In genomic region chr7:47458057-47458456, GRCh38 we compare ENCODE assay signal across 12 cellular contexts.
A peak's percentile ranks its signal among the peaks of the same experiment; 100 is the strongest.
DNase-seq lines count a peak whose midpoint lies in the region; ATAC-seq, FAIRE-seq and TF ChIP-seq lines count a peak whose summit lies in the region.
"Had no signal": no experiment of that assay in that cellular context is flagged by ENCODE, and none has a peak within 500 bp of the region (broad histone marks: within the 10 kb centered on the region; RNA-seq: fewer than 3 reads in every experiment).

No MANE protein-coding gene starts in this region.

- H3K4me3 ChIP-seq in AG04450 (ENCODE audit: low read depth, low read length) (no peak overlapping the region), endothelial cell of umbilical vein (replicated peaks in 1 of 3; ENCODE audit: insufficient read depth in 1 of 3, low read depth in 1 of 3, low read length in 3 of 3) (no peak overlapping the region)
- H3K4me3 ChIP-seq: BLaER1 had no signal

- H3K9me1 ChIP-seq in endothelial cell of umbilical vein (replicated peaks; ENCODE audit: control insufficient read depth, extremely low read depth, insufficient read depth, low read length) = no peaks in the 10 kb centered on the region

- H3K9me3 ChIP-seq in AG04450 (ENCODE audit: control insufficient read depth, insufficient read depth, low read length) (peaks cover 3% of the 10 kb centered on the region; the same call in 1 of the 2 replicates), endothelial cell of umbilical vein (replicated peaks; ENCODE audit: control insufficient read depth, insufficient read depth, low read length) (no peaks in the 10 kb centered on the region)
- no peaks in the 10 kb centered on the region for H3K9me3 ChIP-seq in CD4-positive, alpha-beta T cell (ENCODE audit: control insufficient read depth, low read length)
- H3K9me3 ChIP-seq: BLaER1 had no signal

- H3K27me3 Mint-ChIP-seq in mesothelial cell of epicardium (ENCODE audit: low read depth) = no peaks in the 10 kb centered on the region
- no peaks in the 10 kb centered on the region for H3K27me3 Mint-ChIP-seq in natural killer cell treated with Interleukin-12 subunit alpha and Interleukin-12 subunit beta and Interleukin-15 and Interleukin-18, amount 100 ng/mL, for 72 hours
- H3K27me3 Mint-ChIP-seq in CD4-positive, alpha-beta T cell = no peaks in the 10 kb centered on the region

- ATAC-seq in natural killer cell treated with Interleukin-12 subunit alpha and Interleukin-12 subunit beta and Interleukin-15 and Interleukin-18, amount 100 ng/mL, for 72 hours = no peak
- no peak for ATAC-seq in CD4-positive, alpha-beta T cell (ENCODE audit: poor library complexity)
- ATAC-seq: WTC11 had no signal

- no peak overlapping the region for H2AFZ ChIP-seq in endothelial cell of umbilical vein (ENCODE audit: low read depth, low read length)

- H3K4me3 Mint-ChIP-seq in mesothelial cell of epicardium = no peak overlapping the region
- no peak overlapping the region for H3K4me3 Mint-ChIP-seq in natural killer cell treated with Interleukin-12 subunit alpha and Interleukin-12 subunit beta and Interleukin-15 and Interleukin-18, amount 100 ng/mL, for 72 hours
- H3K4me3 Mint-ChIP-seq in CD4-positive, alpha-beta T cell = no peak overlapping the region
- H3K4me3 Mint-ChIP-seq: WTC11 had no signal

- dilution Hi-C loops in endothelial cell of umbilical vein (cut with MboI; ENCODE audit: extremely low pct_ligation_motif_present, low sequenced_read_pairs) = no loop called here

- FAIRE-seq in endothelial cell of umbilical vein (lab: Jason Lieb, UNC) = peak; percentile 87

- peak overlapping the region; percentile 22 for H3K27ac Mint-ChIP-seq in mesothelial cell of epicardium
- no peak overlapping the region for H3K27ac Mint-ChIP-seq in natural killer cell treated with Interleukin-12 subunit alpha and Interleukin-12 subunit beta and Interleukin-15 and Interleukin-18, amount 100 ng/mL, for 72 hours
- H3K27ac Mint-ChIP-seq in CD4-positive, alpha-beta T cell = no peak overlapping the region
- H3K27ac Mint-ChIP-seq: WTC11 had no signal

- POLR2A ChIA-PET in AG04450 (lab: Yijun Ruan, JAX) = interaction anchor here (0.7 to 1.8 kb wide), 6 partner anchors 8 to 114 kb away, joined by 3 to 11 read pairs (median 4); no protein-coding TSS in a partner anchor
- POLR2A ChIA-PET in endothelial cell of umbilical vein (lab: Charles Lee) = no interaction called here
- POLR2A ChIA-PET in CD4-positive, alpha-beta T cell (lab: Charles Lee) = no interaction called here

- TF ChIP-seq CTCF in AG04450 (IDR thresholded peaks at IDR 0.05; ENCODE audit: low read depth, low read length) (no peak), endothelial cell of umbilical vein (IDR thresholded peaks at IDR 0.05; ENCODE audit: extremely low read depth in 1 of 2, insufficient read depth in 1 of 2, low read depth in 1 of 2, low read length in 2 of 2) (no peak), mesothelial cell of epicardium (IDR thresholded peaks at IDR 0.05; ENCODE audit: unreplicated experiment) (no peak)
- TF ChIP-seq CTCF in CD4-positive, alpha-beta T cell (IDR thresholded peaks at IDR 0.05) = no peak

- H3K9ac ChIP-seq in endothelial cell of umbilical vein (replicated peaks; ENCODE audit: extremely low read depth, insufficient read depth, low read length) = no peak overlapping the region
- H3K9ac ChIP-seq: BLaER1 had no signal

- H3K79me2 ChIP-seq in endothelial cell of umbilical vein (ENCODE audit: control insufficient read depth, insufficient read depth, low read length) = no peaks in the 10 kb centered on the region

- peak overlapping the region; percentile 5 for H3K4me2 ChIP-seq in endothelial cell of umbilical vein (ENCODE audit: insufficient read depth, low read length)
- H3K4me2 ChIP-seq: BLaER1 had no signal

- intact Hi-C loops in endothelial cell of umbilical vein (cut with micrococcal nuclease) = loop anchor here (1.0 to 10.0 kb wide), 2 partner anchors 24 to 627 kb away; partner anchors contain the start of gene UPP1
- intact Hi-C loops in CD4-positive, alpha-beta T cell (cut with DNase I, micrococcal nuclease) = no loop called here

- H3K36me3 Mint-ChIP-seq in mesothelial cell of epicardium = no peaks in the 10 kb centered on the region
- no peaks in the 10 kb centered on the region for H3K36me3 Mint-ChIP-seq in natural killer cell treated with Interleukin-12 subunit alpha and Interleukin-12 subunit beta and Interleukin-15 and Interleukin-18, amount 100 ng/mL, for 72 hours
- no peaks in the 10 kb centered on the region for H3K36me3 Mint-ChIP-seq in CD4-positive, alpha-beta T cell (ENCODE audit: low read depth)
- H3K36me3 Mint-ChIP-seq: WTC11 had no signal

- H3K4me1 Mint-ChIP-seq in mesothelial cell of epicardium = peaks cover 56% of the 10 kb centered on the region
- peaks cover 0 to 9% of the 10 kb centered on the region in 2 donors for H3K4me1 Mint-ChIP-seq in natural killer cell treated with Interleukin-12 subunit alpha and Interleukin-12 subunit beta and Interleukin-15 and Interleukin-18, amount 100 ng/mL, for 72 hours (ENCODE audit: low read depth in 2 of 2)
- H3K4me1 Mint-ChIP-seq in CD4-positive, alpha-beta T cell (ENCODE audit: low read depth) = no peaks in the 10 kb centered on the region

- no TSS peak for BruUV-seq in endothelial cell of umbilical vein (replicated peaks; lab: Mats Ljungman, UMichigan)

- no peaks in the 10 kb centered on the region for H3K36me3 ChIP-seq in endothelial cell of umbilical vein (ENCODE audit: control insufficient read depth in 2 of 2, extremely low read depth in 1 of 2, insufficient read depth in 2 of 2, low read length in 2 of 2)
- H3K36me3 ChIP-seq: BLaER1 had no signal

- H3K9me3 Mint-ChIP-seq in mesothelial cell of epicardium = no peaks in the 10 kb centered on the region
- H3K9me3 Mint-ChIP-seq in natural killer cell treated with Interleukin-12 subunit alpha and Interleukin-12 subunit beta and Interleukin-15 and Interleukin-18, amount 100 ng/mL, for 72 hours = no peaks in the 10 kb centered on the region
- no peaks in the 10 kb centered on the region for H3K9me3 Mint-ChIP-seq in CD4-positive, alpha-beta T cell
- H3K9me3 Mint-ChIP-seq: WTC11 had no signal

- TF ChIP-seq POLR2A in endothelial cell of umbilical vein (IDR thresholded peaks at IDR 0.05; ENCODE audit: low read depth, low read length) = no peak

- H3K4me1 ChIP-seq in endothelial cell of umbilical vein (ENCODE audit: control insufficient read depth, extremely low read depth, insufficient read depth, low read length) = peaks cover 33% of the 10 kb centered on the region

- DNase-seq in AG04450 (ENCODE audit: low read depth, low spot score) = peak; percentile 91
- peak; percentile 100 for DNase-seq in LHCN-M2 (ENCODE audit: low read depth)
- DNase-seq in endothelial cell of umbilical vein (ENCODE audit: low read depth, low spot score) = peak; percentile 68
- no peak for DNase-seq in mesothelial cell of epicardium (ENCODE audit: low spot score in 2 of 2, unreplicated experiment in 2 of 2)
- no peak for DNase-seq in natural killer cell treated with Interleukin-12 subunit alpha and Interleukin-12 subunit beta and Interleukin-15 and Interleukin-18, amount 100 ng/mL, for 72 hours (ENCODE audit: low spot score)
- DNase-seq in COR-L47 (lab: John Stamatoyannopoulos, UW) = no peak
- DNase-seq in CD4-positive, alpha-beta T cell = no peak
- DNase-seq in NCI-H510A treated with DMSO at 0.1 percent for 48 hours (lab: John Stamatoyannopoulos, UW) = no peak
- DNase-seq: NCI-H2029 treated with DMSO at 0.1 percent for 48 hours; stimulated activated CD4-positive, alpha-beta T cell treated with anti-CD3 and anti-CD28 coated beads, Interleukin-1b, Interleukin-23, amount 100 ng/mL, for 48 hours had no signal

- CTCF ChIA-PET in AG04450 (lab: Charles Lee) (interaction anchor here (0.7 kb wide), 1 partner anchor 362 kb away, joined by 3 read pairs; no protein-coding TSS in a partner anchor), endothelial cell of umbilical vein (lab: Charles Lee) (interaction anchor here (0.5 to 1.8 kb wide), 7 partner anchors 10 to 204 kb away, joined by 3 to 5 read pairs (median 4); no protein-coding TSS in a partner anchor)
- CTCF ChIA-PET in CD4-positive, alpha-beta T cell (lab: Charles Lee) = no interaction called here

- H3K27me3 ChIP-seq in AG04450 (ENCODE audit: control insufficient read depth, insufficient read depth, low read length) = no peaks in the 10 kb centered on the region
- no peaks in the 10 kb centered on the region for H3K27me3 ChIP-seq in endothelial cell of umbilical vein (ENCODE audit: control insufficient read depth in 2 of 2, insufficient read depth in 2 of 2, low read length in 2 of 2)
- no peaks in the 10 kb centered on the region for H3K27me3 ChIP-seq in CD4-positive, alpha-beta T cell (ENCODE audit: control insufficient read depth, insufficient read depth, low read length)
- H3K27me3 ChIP-seq: BLaER1 had no signal

- H3K27ac ChIP-seq in AG04450 (ENCODE audit: low read depth, low read length) = peak overlapping the region; percentile 85
- H3K27ac ChIP-seq in endothelial cell of umbilical vein (ENCODE audit: insufficient read depth, low read depth, low read length) = peak overlapping the region; percentile 57
- no peak overlapping the region for H3K27ac ChIP-seq in CD4-positive, alpha-beta T cell (ENCODE audit: low read depth, low read length)
- H3K27ac ChIP-seq: BLaER1 had no signal

- no peaks in the 10 kb centered on the region for H4K20me1 ChIP-seq in endothelial cell of umbilical vein (replicated peaks; ENCODE audit: control insufficient read depth, extremely low read depth, insufficient read depth, low read length)

TF ChIP-seq in endothelial cell of umbilical vein, 7 proteins besides CTCF, POLR2A, EP300 and RAD21:
- peak; percentile 84 for TF ChIP-seq POLR2AphosphoS5 (IDR thresholded peaks at IDR 0.05; ENCODE audit: insufficient read depth, low read depth, low read length)
- TF ChIP-seq FOS (IDR thresholded peaks at IDR 0.05; ENCODE audit: borderline replicate concordance, insufficient read depth, low read length) = peak; percentile 88
- TF ChIP-seq GATA2 (IDR thresholded peaks at IDR 0.05; ENCODE audit: insufficient read depth, insufficient read length, low read depth, low read length) = peak; percentile 57
- TF ChIP-seq, protein P1, sequence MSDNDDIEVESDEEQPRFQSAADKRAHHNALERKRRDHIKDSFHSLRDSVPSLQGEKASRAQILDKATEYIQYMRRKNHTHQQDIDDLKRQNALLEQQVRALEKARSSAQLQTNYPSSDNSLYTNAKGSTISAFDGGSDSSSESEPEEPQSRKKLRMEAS (IDR thresholded peaks at IDR 0.05; ENCODE audit: insufficient read depth, insufficient read length) = no peak
- TF ChIP-seq JUN (IDR thresholded peaks at IDR 0.05; ENCODE audit: borderline replicate concordance, insufficient read depth, insufficient read length, low read depth) = peak; percentile 55
- TF ChIP-seq MYC (IDR thresholded peaks at IDR 0.05; ENCODE audit: low read depth, low read length) = no peak
- TF ChIP-seq EZH2 (IDR thresholded peaks at IDR 0.05; ENCODE audit: borderline replicate concordance, low read depth, low read length, severe bottlenecking) = no peak

Comparison
In these comparisons a context has a peak if more than half of its experiments do, and no peak if none do; other contexts are left out.
1. DNase-seq: peak in AG04450 (single experiment), LHCN-M2 (single experiment) and endothelial cell of umbilical vein (single experiment); none in mesothelial cell of epicardium (0 of 2), natural killer cell treated with Interleukin-12 subunit alpha and Interleukin-12 subunit beta and Interleukin-15 and Interleukin-18, amount 100 ng/mL, for 72 hours (single experiment), COR-L47 (single experiment), CD4-positive, alpha-beta T cell (0 of 10) and NCI-H510A treated with DMSO at 0.1 percent for 48 hours (single experiment).